ENCODE assay signal across 1 cellular context in genomic region chr1:155070721-155071556, GRCh38.
TF ChIP-seq lines count a peak whose summit lies in the region.

No MANE protein-coding gene starts in this region.

TF ChIP-seq in K562, 482 proteins besides CTCF, POLR2A, EP300 and RAD21 (continues in another document):
- peak; percentile 83 to 85 for TF ChIP-seq NRF1 (conservative IDR thresholded peaks at IDR 0.05 in 1 of 2, IDR thresholded peaks at IDR 0.05 in 1 of 2)
- peak; percentile 52 for TF ChIP-seq EGR1 (conservative IDR thresholded peaks at IDR 0.05)
- TF ChIP-seq HMGN3 (IDR thresholded peaks at IDR 0.05; ENCODE audit: borderline replicate concordance, extremely low read depth, insufficient read length, low read depth, low read length), result peak; percentile 75
- TF ChIP-seq TFAP4 (CRISPR knock-in tag; IDR thresholded peaks at IDR 0.05; ENCODE audit: borderline replicate concordance), result peak; percentile 85
- TF ChIP-seq ERF (CRISPR knock-in tag; IDR thresholded peaks at IDR 0.05), result 0 out of 2 replicates have a peak, but pooled peaks have one; percentile 57
- no peak for TF ChIP-seq TAF15 (IDR thresholded peaks at IDR 0.05; ENCODE audit: low read depth, low read length)
- TF ChIP-seq SMAD4 (CRISPR knock-in tag; conservative IDR thresholded peaks at IDR 0.05), result peak; percentile 78; the same call in 1 of the 2 replicates
- TF ChIP-seq HDAC1 (IDR thresholded peaks at IDR 0.05), result peak in 1 of 2 experiments; percentile 67; a peak in 1 of 4 replicates
- peak; percentile 80 for TF ChIP-seq POLR2G (IDR thresholded peaks at IDR 0.05; ENCODE audit: low read depth, low read length)
- TF ChIP-seq HNRNPLL (IDR thresholded peaks at IDR 0.05; ENCODE audit: low read depth, low read length, poor library complexity, severe bottlenecking), result peak; percentile 95
- TF ChIP-seq ZNF140 (CRISPR knock-in tag; IDR thresholded peaks at IDR 0.05), result no peak
- TF ChIP-seq, protein P1, sequence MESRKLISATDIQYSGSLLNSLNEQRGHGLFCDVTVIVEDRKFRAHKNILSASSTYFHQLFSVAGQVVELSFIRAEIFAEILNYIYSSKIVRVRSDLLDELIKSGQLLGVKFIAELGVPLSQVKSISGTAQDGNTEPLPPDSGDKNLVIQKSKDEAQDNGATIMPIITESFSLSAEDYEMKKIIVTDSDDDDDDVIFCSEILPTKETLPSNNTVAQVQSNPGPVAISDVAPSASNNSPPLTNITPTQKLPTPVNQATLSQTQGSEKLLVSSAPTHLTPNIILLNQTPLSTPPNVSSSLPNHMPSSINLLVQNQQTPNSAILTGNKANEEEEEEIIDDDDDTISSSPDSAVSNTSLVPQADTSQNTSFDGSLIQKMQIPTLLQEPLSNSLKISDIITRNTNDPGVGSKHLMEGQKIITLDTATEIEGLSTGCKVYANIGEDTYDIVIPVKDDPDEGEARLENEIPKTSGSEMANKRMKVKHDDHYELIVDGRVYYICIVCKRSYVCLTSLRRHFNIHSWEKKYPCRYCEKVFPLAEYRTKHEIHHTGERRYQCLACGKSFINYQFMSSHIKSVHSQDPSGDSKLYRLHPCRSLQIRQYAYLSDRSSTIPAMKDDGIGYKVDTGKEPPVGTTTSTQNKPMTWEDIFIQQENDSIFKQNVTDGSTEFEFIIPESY (CRISPR knock-in tag; IDR thresholded peaks at IDR 0.05), result no peak
- TF ChIP-seq, protein P2, sequence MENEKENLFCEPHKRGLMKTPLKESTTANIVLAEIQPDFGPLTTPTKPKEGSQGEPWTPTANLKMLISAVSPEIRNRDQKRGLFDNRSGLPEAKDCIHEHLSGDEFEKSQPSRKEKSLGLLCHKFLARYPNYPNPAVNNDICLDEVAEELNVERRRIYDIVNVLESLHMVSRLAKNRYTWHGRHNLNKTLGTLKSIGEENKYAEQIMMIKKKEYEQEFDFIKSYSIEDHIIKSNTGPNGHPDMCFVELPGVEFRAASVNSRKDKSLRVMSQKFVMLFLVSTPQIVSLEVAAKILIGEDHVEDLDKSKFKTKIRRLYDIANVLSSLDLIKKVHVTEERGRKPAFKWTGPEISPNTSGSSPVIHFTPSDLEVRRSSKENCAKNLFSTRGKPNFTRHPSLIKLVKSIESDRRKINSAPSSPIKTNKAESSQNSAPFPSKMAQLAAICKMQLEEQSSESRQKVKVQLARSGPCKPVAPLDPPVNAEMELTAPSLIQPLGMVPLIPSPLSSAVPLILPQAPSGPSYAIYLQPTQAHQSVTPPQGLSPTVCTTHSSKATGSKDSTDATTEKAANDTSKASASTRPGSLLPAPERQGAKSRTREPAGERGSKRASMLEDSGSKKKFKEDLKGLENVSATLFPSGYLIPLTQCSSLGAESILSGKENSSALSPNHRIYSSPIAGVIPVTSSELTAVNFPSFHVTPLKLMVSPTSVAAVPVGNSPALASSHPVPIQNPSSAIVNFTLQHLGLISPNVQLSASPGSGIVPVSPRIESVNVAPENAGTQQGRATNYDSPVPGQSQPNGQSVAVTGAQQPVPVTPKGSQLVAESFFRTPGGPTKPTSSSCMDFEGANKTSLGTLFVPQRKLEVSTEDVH (IDR thresholded peaks at IDR 0.05; ENCODE audit: low read depth, partially characterized antibody), result peak; percentile 68
- TF ChIP-seq PHF8 (IDR thresholded peaks at IDR 0.05; ENCODE audit: borderline replicate concordance, low read length), result peak; percentile 59; the same call in 1 of the 2 replicates
- peak; percentile 57; the same call in 1 of the 2 replicates for TF ChIP-seq ATF7 (IDR thresholded peaks at IDR 0.05)
- no peak for TF ChIP-seq ILK (tag; IDR thresholded peaks at IDR 0.05; ENCODE audit: borderline replicate concordance, low read depth)
- TF ChIP-seq SRF (CRISPR knock-in tag; IDR thresholded peaks at IDR 0.05), result 0 out of 4 replicates have a peak, but pooled peaks of 1 of the 2 experiments have one; percentile 26
- peak; percentile 70 for TF ChIP-seq RBFOX2 (IDR thresholded peaks at IDR 0.05; ENCODE audit: low read depth, low read length)
- TF ChIP-seq, protein P3, sequence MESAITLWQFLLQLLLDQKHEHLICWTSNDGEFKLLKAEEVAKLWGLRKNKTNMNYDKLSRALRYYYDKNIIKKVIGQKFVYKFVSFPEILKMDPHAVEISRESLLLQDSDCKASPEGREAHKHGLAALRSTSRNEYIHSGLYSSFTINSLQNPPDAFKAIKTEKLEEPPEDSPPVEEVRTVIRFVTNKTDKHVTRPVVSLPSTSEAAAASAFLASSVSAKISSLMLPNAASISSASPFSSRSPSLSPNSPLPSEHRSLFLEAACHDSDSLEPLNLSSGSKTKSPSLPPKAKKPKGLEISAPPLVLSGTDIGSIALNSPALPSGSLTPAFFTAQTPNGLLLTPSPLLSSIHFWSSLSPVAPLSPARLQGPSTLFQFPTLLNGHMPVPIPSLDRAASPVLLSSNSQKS (CRISPR knock-in tag; IDR thresholded peaks at IDR 0.05), result no peak
- TF ChIP-seq BCL6 (CRISPR knock-in tag; IDR thresholded peaks at IDR 0.05), result no peak
- TF ChIP-seq ZBTB9 (CRISPR knock-in tag; IDR thresholded peaks at IDR 0.05), result 0 out of 2 replicates have a peak, but pooled peaks have one; percentile 47
- no peak for TF ChIP-seq ZKSCAN3 (CRISPR knock-in tag; IDR thresholded peaks at IDR 0.05)
- peak; percentile 59; the same call in 1 of the 2 replicates for TF ChIP-seq SAFB (IDR thresholded peaks at IDR 0.05; ENCODE audit: borderline replicate concordance, low read depth, low read length)
- peak; percentile 5; the same call in 1 of the 2 replicates for TF ChIP-seq MAFK (IDR thresholded peaks at IDR 0.05; ENCODE audit: low read length)
- TF ChIP-seq WHSC1 (IDR thresholded peaks at IDR 0.05; ENCODE audit: low read length), result no peak
- no peak for TF ChIP-seq ZNF174 (CRISPR knock-in tag; IDR thresholded peaks at IDR 0.05)
- TF ChIP-seq HCFC1 (IDR thresholded peaks at IDR 0.05; ENCODE audit: low read depth, low read length), result peak; percentile 34
- TF ChIP-seq, protein P4, sequence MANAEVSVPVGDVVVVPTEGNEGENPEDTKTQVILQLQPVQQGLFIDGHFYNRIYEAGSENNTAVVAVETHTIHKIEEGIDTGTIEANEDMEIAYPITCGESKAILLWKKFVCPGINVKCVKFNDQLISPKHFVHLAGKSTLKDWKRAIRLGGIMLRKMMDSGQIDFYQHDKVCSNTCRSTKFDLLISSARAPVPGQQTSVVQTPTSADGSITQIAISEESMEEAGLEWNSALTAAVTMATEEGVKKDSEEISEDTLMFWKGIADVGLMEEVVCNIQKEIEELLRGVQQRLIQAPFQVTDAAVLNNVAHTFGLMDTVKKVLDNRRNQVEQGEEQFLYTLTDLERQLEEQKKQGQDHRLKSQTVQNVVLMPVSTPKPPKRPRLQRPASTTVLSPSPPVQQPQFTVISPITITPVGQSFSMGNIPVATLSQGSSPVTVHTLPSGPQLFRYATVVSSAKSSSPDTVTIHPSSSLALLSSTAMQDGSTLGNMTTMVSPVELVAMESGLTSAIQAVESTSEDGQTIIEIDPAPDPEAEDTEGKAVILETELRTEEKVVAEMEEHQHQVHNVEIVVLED (CRISPR knock-in tag; IDR thresholded peaks at IDR 0.05), result peak; percentile 67
- peak; percentile 35; the same call in 1 of the 2 replicates for TF ChIP-seq TCF3 (CRISPR knock-in tag; IDR thresholded peaks at IDR 0.05)
- no peak for TF ChIP-seq ZNF785 (CRISPR knock-in tag; IDR thresholded peaks at IDR 0.05)
- peak; percentile 33; the same call in 1 of the 2 replicates for TF ChIP-seq ZNF175 (CRISPR knock-in tag; IDR thresholded peaks at IDR 0.05; ENCODE audit: low read depth)
- TF ChIP-seq, protein P5, sequence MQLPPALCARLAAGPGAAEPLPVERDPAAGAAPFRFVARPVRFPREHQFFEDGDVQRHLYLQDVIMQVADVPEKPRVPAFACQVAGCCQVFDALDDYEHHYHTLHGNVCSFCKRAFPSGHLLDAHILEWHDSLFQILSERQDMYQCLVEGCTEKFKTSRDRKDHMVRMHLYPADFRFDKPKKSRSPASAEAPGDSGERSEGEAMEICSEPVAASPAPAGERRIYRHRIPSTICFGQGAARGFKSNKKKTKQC (CRISPR knock-in tag; IDR thresholded peaks at IDR 0.05), result peak; percentile 73; the same call in 1 of the 2 replicates
- no peak for TF ChIP-seq NCOA4 (IDR thresholded peaks at IDR 0.05; ENCODE audit: partially characterized antibody)
- TF ChIP-seq NKRF (IDR thresholded peaks at IDR 0.05; ENCODE audit: borderline replicate concordance), result 0 out of 2 replicates have a peak, but pooled peaks have one; percentile 39
- no peak for TF ChIP-seq PML (IDR thresholded peaks at IDR 0.05; ENCODE audit: low read length)
- 0 out of 2 replicates have a peak, but pooled peaks have one; percentile 14 for TF ChIP-seq HMBOX1 (IDR thresholded peaks at IDR 0.05)
- TF ChIP-seq, protein P6, sequence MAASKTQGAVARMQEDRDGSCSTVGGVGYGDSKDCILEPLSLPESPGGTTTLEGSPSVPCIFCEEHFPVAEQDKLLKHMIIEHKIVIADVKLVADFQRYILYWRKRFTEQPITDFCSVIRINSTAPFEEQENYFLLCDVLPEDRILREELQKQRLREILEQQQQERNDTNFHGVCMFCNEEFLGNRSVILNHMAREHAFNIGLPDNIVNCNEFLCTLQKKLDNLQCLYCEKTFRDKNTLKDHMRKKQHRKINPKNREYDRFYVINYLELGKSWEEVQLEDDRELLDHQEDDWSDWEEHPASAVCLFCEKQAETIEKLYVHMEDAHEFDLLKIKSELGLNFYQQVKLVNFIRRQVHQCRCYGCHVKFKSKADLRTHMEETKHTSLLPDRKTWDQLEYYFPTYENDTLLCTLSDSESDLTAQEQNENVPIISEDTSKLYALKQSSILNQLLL (CRISPR knock-in tag; IDR thresholded peaks at IDR 0.05; ENCODE audit: borderline replicate concordance), result no peak
- peak; percentile 72; the same call in 1 of the 2 replicates for TF ChIP-seq ZNF232 (CRISPR knock-in tag; IDR thresholded peaks at IDR 0.05)
- TF ChIP-seq SMARCB1 (IDR thresholded peaks at IDR 0.05; ENCODE audit: insufficient read length, low read depth), result no peak
- 0 out of 2 replicates have a peak, but pooled peaks have one; percentile 21 for TF ChIP-seq FOSL1 (tag; conservative IDR thresholded peaks at IDR 0.05)
- TF ChIP-seq MECOM (CRISPR knock-in tag; IDR thresholded peaks at IDR 0.05), result no peak
- TF ChIP-seq, protein P7, sequence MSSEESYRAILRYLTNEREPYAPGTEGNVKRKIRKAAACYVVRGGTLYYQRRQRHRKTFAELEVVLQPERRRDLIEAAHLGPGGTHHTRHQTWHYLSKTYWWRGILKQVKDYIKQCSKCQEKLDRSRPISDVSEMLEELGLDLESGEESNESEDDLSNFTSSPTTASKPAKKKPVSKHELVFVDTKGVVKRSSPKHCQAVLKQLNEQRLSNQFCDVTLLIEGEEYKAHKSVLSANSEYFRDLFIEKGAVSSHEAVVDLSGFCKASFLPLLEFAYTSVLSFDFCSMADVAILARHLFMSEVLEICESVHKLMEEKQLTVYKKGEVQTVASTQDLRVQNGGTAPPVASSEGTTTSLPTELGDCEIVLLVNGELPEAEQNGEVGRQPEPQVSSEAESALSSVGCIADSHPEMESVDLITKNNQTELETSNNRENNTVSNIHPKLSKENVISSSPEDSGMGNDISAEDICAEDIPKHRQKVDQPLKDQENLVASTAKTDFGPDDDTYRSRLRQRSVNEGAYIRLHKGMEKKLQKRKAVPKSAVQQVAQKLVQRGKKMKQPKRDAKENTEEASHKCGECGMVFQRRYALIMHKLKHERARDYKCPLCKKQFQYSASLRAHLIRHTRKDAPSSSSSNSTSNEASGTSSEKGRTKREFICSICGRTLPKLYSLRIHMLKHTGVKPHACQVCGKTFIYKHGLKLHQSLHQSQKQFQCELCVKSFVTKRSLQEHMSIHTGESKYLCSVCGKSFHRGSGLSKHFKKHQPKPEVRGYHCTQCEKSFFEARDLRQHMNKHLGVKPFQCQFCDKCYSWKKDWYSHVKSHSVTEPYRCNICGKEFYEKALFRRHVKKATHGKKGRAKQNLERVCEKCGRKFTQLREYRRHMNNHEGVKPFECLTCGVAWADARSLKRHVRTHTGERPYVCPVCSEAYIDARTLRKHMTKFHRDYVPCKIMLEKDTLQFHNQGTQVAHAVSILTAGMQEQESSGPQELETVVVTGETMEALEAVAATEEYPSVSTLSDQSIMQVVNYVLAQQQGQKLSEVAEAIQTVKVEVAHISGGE (CRISPR knock-in tag; IDR thresholded peaks at IDR 0.05), result peak in 1 of 3 experiments; percentile 34; a peak in 1 of 6 replicates
- TF ChIP-seq ZNF282 (CRISPR knock-in tag; IDR thresholded peaks at IDR 0.05), result no peak
- TF ChIP-seq MCM5 (IDR thresholded peaks at IDR 0.05; ENCODE audit: low read depth), result no peak
